ENCODE assay signal across 11 cellular contexts in genomic region chrX:39309721-39310152, GRCh38.
DNase-seq lines count a peak whose midpoint lies in the region; ATAC-seq and TF ChIP-seq lines count a peak whose summit lies in the region.
"Had no signal": no experiment of that assay in that cellular context is flagged by ENCODE, and none has a peak within 500 bp of the region (broad histone marks: within the 10 kb centered on the region; RNA-seq: fewer than 3 reads in every experiment).

No MANE protein-coding gene starts in this region.

- peak in 6 of 7 experiments; percentile 5 to 66 (median 38) for DNase-seq in CD8-positive, alpha-beta T cell
- DNase-seq in SW480 (ENCODE audit: low spot score) (peak; percentile 51), naive B cell (no peak), NCI-H1417 treated with DMSO at 0.1 percent for 48 hours (lab: John Stamatoyannopoulos, UW) (no peak), left lobe of liver (ENCODE audit: low spot score) (no peak), occipital lobe (lab: John Stamatoyannopoulos, UW) (no peak)
- peak; percentile 32 for DNase-seq in activated naive CD8-positive, alpha-beta T cell treated with anti-CD3 and anti-CD28 coated beads, Interleukin-2, amount 50 U/mL, for 24 hours

- H3K27ac Mint-ChIP-seq in CD8-positive, alpha-beta T cell: peak overlapping the region; percentile 98
- H3K27ac Mint-ChIP-seq in activated naive CD8-positive, alpha-beta T cell treated with anti-CD3 and anti-CD28 coated beads, Interleukin-2, amount 50 U/mL, for 24 hours: peak overlapping the region; percentile 99
- peak overlapping the region; percentile 29 to 95 (median 84) for H3K27ac Mint-ChIP-seq in naive B cell

- CTCF ChIA-PET in CD8-positive, alpha-beta T cell (lab: Charles Lee): interaction anchor here (0.7 to 1.3 kb wide), 2 partner anchors 18 to 28 kb away, joined by 3 read pairs; no protein-coding TSS in a partner anchor

- peak; percentile 77 for ATAC-seq in CD8-positive, alpha-beta T cell
- peak; percentile 65 for ATAC-seq in activated naive CD8-positive, alpha-beta T cell treated with anti-CD3 and anti-CD28 coated beads, Interleukin-2, amount 50 U/mL, for 24 hours
- ATAC-seq in naive B cell (ENCODE audit: low read depth in 2 of 2) (peak in 1 of 2 donors; percentile 35), left lobe of liver (no peak), GM18502 (IDR thresholded peaks at IDR 0.05; ENCODE audit: poor library complexity, unreplicated experiment) (no peak)
- ATAC-seq: Panc1 had no signal

- no peaks in the 10 kb centered on the region for H3K9me3 ChIP-seq in CD8-positive, alpha-beta T cell (ENCODE audit: low read length)
- H3K9me3 ChIP-seq: tibial nerve had no signal

- H3K9me3 Mint-ChIP-seq in CD8-positive, alpha-beta T cell: no peaks in the 10 kb centered on the region
- peaks cover 4% of the 10 kb centered on the region for H3K9me3 Mint-ChIP-seq in activated naive CD8-positive, alpha-beta T cell treated with anti-CD3 and anti-CD28 coated beads, Interleukin-2, amount 50 U/mL, for 24 hours
- H3K9me3 Mint-ChIP-seq in naive B cell: peaks cover 0 to 10% (median 0%) of the 10 kb centered on the region in 7 donors

- no peaks in the 10 kb centered on the region for H3K36me3 ChIP-seq in CD8-positive, alpha-beta T cell (ENCODE audit: insufficient read depth, low read length)
- H3K36me3 ChIP-seq: tibial nerve had no signal

- H3K4me1 Mint-ChIP-seq in CD8-positive, alpha-beta T cell (ENCODE audit: low read depth): peaks cover 66% of the 10 kb centered on the region
- peaks cover 87% of the 10 kb centered on the region for H3K4me1 Mint-ChIP-seq in activated naive CD8-positive, alpha-beta T cell treated with anti-CD3 and anti-CD28 coated beads, Interleukin-2, amount 50 U/mL, for 24 hours
- peaks cover 24 to 51% (median 38%) of the 10 kb centered on the region in 3 donors for H3K4me1 Mint-ChIP-seq in naive B cell

- peak overlapping the region; percentile 58 for H3K27ac ChIP-seq in CD8-positive, alpha-beta T cell (ENCODE audit: low read depth, low read length)
- H3K27ac ChIP-seq: coronary artery had no signal

- peaks cover 46% of the 10 kb centered on the region for H3K4me1 ChIP-seq in CD8-positive, alpha-beta T cell (ENCODE audit: insufficient read depth, low read length)

- H3K4me3 ChIP-seq in CD8-positive, alpha-beta T cell (ENCODE audit: low read depth, low read length): no peak overlapping the region
- H3K4me3 ChIP-seq: coronary artery, tibial nerve had no signal

- peak overlapping the region; percentile 42 for H3K4me3 Mint-ChIP-seq in CD8-positive, alpha-beta T cell
- peak overlapping the region; percentile 56 for H3K4me3 Mint-ChIP-seq in activated naive CD8-positive, alpha-beta T cell treated with anti-CD3 and anti-CD28 coated beads, Interleukin-2, amount 50 U/mL, for 24 hours
- peak overlapping the region; percentile 16 to 78 (median 68) for H3K4me3 Mint-ChIP-seq in naive B cell

- no peaks in the 10 kb centered on the region for H3K27me3 ChIP-seq in CD8-positive, alpha-beta T cell (ENCODE audit: insufficient read depth, low read length)
- H3K27me3 ChIP-seq: tibial nerve had no signal

- H3K36me3 Mint-ChIP-seq in CD8-positive, alpha-beta T cell: no peaks in the 10 kb centered on the region
- peaks cover 83% of the 10 kb centered on the region for H3K36me3 Mint-ChIP-seq in activated naive CD8-positive, alpha-beta T cell treated with anti-CD3 and anti-CD28 coated beads, Interleukin-2, amount 50 U/mL, for 24 hours (ENCODE audit: low read depth)
- H3K36me3 Mint-ChIP-seq in naive B cell: no peaks in the 10 kb centered on the region

- no peak for TF ChIP-seq CTCF in CD8-positive, alpha-beta T cell (IDR thresholded peaks at IDR 0.05)

- POLR2A ChIA-PET in CD8-positive, alpha-beta T cell (lab: Charles Lee): interaction anchor here (0.5 to 1.1 kb wide), 3 partner anchors 9 to 428 kb away, joined by 3 to 4 read pairs (median 3); no protein-coding TSS in a partner anchor

- intact Hi-C loops in CD8-positive, alpha-beta T cell (cut with DNase I, micrococcal nuclease): loop anchor here (2.0 to 10.0 kb wide), 3 partner anchors 17 to 115 kb away; no protein-coding TSS in a partner anchor

- H3K27me3 Mint-ChIP-seq in CD8-positive, alpha-beta T cell (ENCODE audit: low read depth): no peaks in the 10 kb centered on the region
- H3K27me3 Mint-ChIP-seq in activated naive CD8-positive, alpha-beta T cell treated with anti-CD3 and anti-CD28 coated beads, Interleukin-2, amount 50 U/mL, for 24 hours: no peaks in the 10 kb centered on the region
- peaks cover 0 to 15% (median 0%) of the 10 kb centered on the region in 3 donors for H3K27me3 Mint-ChIP-seq in naive B cell

Comparison
In these comparisons a context has a peak if more than half of its experiments do, and no peak if none do; other contexts are left out.
1. ATAC-seq: peak in CD8-positive, alpha-beta T cell (single experiment) and activated naive CD8-positive, alpha-beta T cell treated with anti-CD3 and anti-CD28 coated beads, Interleukin-2, amount 50 U/mL, for 24 hours (single experiment); none in left lobe of liver (single experiment) and GM18502 (single experiment).
2. DNase-seq: peak in CD8-positive, alpha-beta T cell (6 of 7), SW480 (single experiment) and activated naive CD8-positive, alpha-beta T cell treated with anti-CD3 and anti-CD28 coated beads, Interleukin-2, amount 50 U/mL, for 24 hours (single experiment); none in naive B cell (single experiment), NCI-H1417 treated with DMSO at 0.1 percent for 48 hours (single experiment), left lobe of liver (single experiment) and occipital lobe (single experiment).
3. Peak in every context shown above with its lines, with median percentiles within 50 percentile points of each other: H3K27ac Mint-ChIP-seq and H3K4me3 Mint-ChIP-seq.